In genomic region chr10:20674870-20675385, GRCh38 we compare ENCODE assay signal across 13 cellular contexts.
"Had no signal": no experiment of that assay in that cellular context is flagged by ENCODE, and none has a peak within 500 bp of the region (broad histone marks: within the 10 kb centered on the region; RNA-seq: fewer than 3 reads in every experiment).

No MANE protein-coding gene starts in this region.

- H3K27me3 ChIP-seq: tibial artery had no signal

- H3K36me3 ChIP-seq: lower lobe of right lung, tibial artery had no signal

- H3K27ac ChIP-seq: coronary artery, lower lobe of right lung, parathyroid adenoma, tibial artery had no signal

- H3K9me3 Mint-ChIP-seq: activated B cell treated with CpG ODN at 0.5 μM for 24 hours; activated naive CD4-positive, alpha-beta T cell treated with anti-CD3 and anti-CD28 coated beads, Interleukin-2, amount 50 U/mL, for 24 hours; natural killer cell treated with Interleukin-12 subunit alpha and Interleukin-12 subunit beta and Interleukin-15 and Interleukin-18, amount 100 ng/mL, for 72 hours had no signal

- H3K9me3 ChIP-seq: lower lobe of right lung, mucosa of descending colon, tibial artery had no signal

- H3K27me3 Mint-ChIP-seq: activated B cell treated with CpG ODN at 0.5 μM for 24 hours; activated naive CD4-positive, alpha-beta T cell treated with anti-CD3 and anti-CD28 coated beads, Interleukin-2, amount 50 U/mL, for 24 hours; natural killer cell treated with Interleukin-12 subunit alpha and Interleukin-12 subunit beta and Interleukin-15 and Interleukin-18, amount 100 ng/mL, for 72 hours had no signal

- H3K9ac ChIP-seq: parathyroid adenoma had no signal

- H3K4me1 ChIP-seq: lower lobe of right lung, parathyroid adenoma had no signal

- H2AFZ ChIP-seq: parathyroid adenoma had no signal

- H3K36me3 Mint-ChIP-seq: activated naive CD4-positive, alpha-beta T cell treated with anti-CD3 and anti-CD28 coated beads, Interleukin-2, amount 50 U/mL, for 24 hours; natural killer cell treated with Interleukin-12 subunit alpha and Interleukin-12 subunit beta and Interleukin-15 and Interleukin-18, amount 100 ng/mL, for 72 hours had no signal

- H3K4me3 ChIP-seq: coronary artery, lower lobe of right lung, mucosa of descending colon, tibial artery had no signal

- H3K4me1 Mint-ChIP-seq: activated B cell treated with CpG ODN at 0.5 μM for 24 hours; activated naive CD4-positive, alpha-beta T cell treated with anti-CD3 and anti-CD28 coated beads, Interleukin-2, amount 50 U/mL, for 24 hours had no signal

- H3K27ac Mint-ChIP-seq: activated B cell treated with CpG ODN at 0.5 μM for 24 hours; activated naive CD4-positive, alpha-beta T cell treated with anti-CD3 and anti-CD28 coated beads, Interleukin-2, amount 50 U/mL, for 24 hours; activated T-helper 2 cell treated with anti-CD3 and anti-CD28 coated beads, Interferon-gamma antibody, Interleukin-2, Interleukin-4, amounts not matched to agents 10 μg/mL and 5 μg/mL and 100 μg/mL, durations not matched to agents 14 hours and 24 hours and 36 hours; natural killer cell treated with Interleukin-12 subunit alpha and Interleukin-12 subunit beta and Interleukin-15 and Interleukin-18, amount 100 ng/mL, for 72 hours had no signal

- H3K4me3 Mint-ChIP-seq: activated B cell treated with CpG ODN at 0.5 μM for 24 hours; activated naive CD4-positive, alpha-beta T cell treated with anti-CD3 and anti-CD28 coated beads, Interleukin-2, amount 50 U/mL, for 24 hours; natural killer cell treated with Interleukin-12 subunit alpha and Interleukin-12 subunit beta and Interleukin-15 and Interleukin-18, amount 100 ng/mL, for 72 hours had no signal

- DNase-seq: activated B cell treated with CpG ODN at 0.5 μM for 24 hours; central memory CD4-positive, alpha-beta T cell; effector CD4-positive, alpha-beta T cell; kidney glomerular epithelial cell; lower lobe of right lung; mucosa of descending colon; small intestine; tibial artery had no signal

- FAIRE-seq: small intestine had no signal

- H3K79me2 ChIP-seq: parathyroid adenoma had no signal

- ATAC-seq: lower lobe of right lung; mucosa of descending colon; natural killer cell treated with Interleukin-12 subunit alpha and Interleukin-12 subunit beta and Interleukin-15 and Interleukin-18, amount 100 ng/mL, for 72 hours had no signal
